Comparison of ENCODE assay signal across 12 cellular contexts in the genomic region with DNA sequence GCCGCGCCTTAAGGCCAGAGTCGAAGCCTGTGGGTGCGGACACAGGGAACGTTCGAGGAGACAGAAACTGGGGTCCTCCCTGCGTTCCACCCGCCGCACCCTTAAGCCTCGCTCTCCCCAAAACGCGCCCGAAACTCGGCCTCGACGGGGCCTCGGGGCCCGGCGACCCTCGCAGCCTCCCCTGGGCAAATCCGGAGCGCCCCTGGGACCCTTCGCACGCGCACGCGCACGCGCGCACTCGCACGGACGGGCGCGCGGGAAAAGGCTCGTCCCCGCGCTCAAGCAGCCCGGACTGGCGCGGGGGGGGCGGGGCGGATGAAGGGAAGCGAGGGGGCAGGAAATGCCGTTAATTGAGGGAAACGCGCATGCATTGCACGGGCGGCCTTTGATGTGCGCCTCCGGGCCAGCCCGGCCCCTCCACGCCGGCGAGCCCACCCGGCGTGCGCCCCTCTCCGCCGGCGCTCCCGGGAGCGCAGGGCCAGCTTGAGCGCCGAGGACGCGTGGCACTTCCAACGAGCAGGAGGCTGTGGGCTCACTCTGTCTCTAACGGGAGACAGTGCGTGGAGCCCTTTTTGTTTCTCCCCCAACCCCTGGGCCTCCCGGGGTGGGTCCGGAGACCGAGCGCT. TPM values are rescaled to one million over a fixed set of nuclear protein-coding genes. Genes with fewer than 3 reads are reported as not detected.
DNase-seq lines count a peak whose midpoint lies in the region; TF ChIP-seq lines count a peak whose summit lies in the region.
"Had no signal": no experiment of that assay in that cellular context is flagged by ENCODE, and none has a peak within 500 bp of the region (broad histone marks: within the 10 kb centered on the region; RNA-seq: fewer than 3 reads in every experiment).

No MANE protein-coding gene starts in this region.

- H3K27ac Mint-ChIP-seq in glutamatergic neuron (ENCODE audit: unreplicated experiment): no peak overlapping the region
- H3K27ac Mint-ChIP-seq: CD4-positive, alpha-beta T cell; memory B cell had no signal

- H3K4me1 ChIP-seq in parathyroid adenoma (no peaks in the 10 kb centered on the region), tibial nerve (peaks cover 0 to 41% (median 5%) of the 10 kb centered on the region in 4 donors), A673 (ENCODE audit: insufficient read depth, low read length, poor library complexity, severe bottlenecking) (no peaks in the 10 kb centered on the region)

- H3K36me3 Mint-ChIP-seq in glutamatergic neuron (ENCODE audit: unreplicated experiment): peaks cover 10% of the 10 kb centered on the region
- H3K36me3 Mint-ChIP-seq: memory B cell had no signal

- H3K27ac ChIP-seq in parathyroid adenoma (no peak overlapping the region), brain microvascular endothelial cell (no peak overlapping the region), tibial nerve (no peak overlapping the region), A673 (ENCODE audit: low read depth, low read length, poor library complexity, severe bottlenecking) (no peak overlapping the region)

- H3K4me3 Mint-ChIP-seq in glutamatergic neuron (ENCODE audit: unreplicated experiment): peak overlapping the region; percentile 77
- H3K4me3 Mint-ChIP-seq: memory B cell had no signal

- H3K36me3 ChIP-seq in parathyroid adenoma (ENCODE audit: control insufficient read depth, insufficient read depth, low read length) (no peaks in the 10 kb centered on the region), brain microvascular endothelial cell (replicated peaks) (no peaks in the 10 kb centered on the region), tibial nerve (no peaks in the 10 kb centered on the region), A673 (ENCODE audit: insufficient read depth, low read length, poor library complexity, severe bottlenecking) (no peaks in the 10 kb centered on the region)

- TF ChIP-seq POLR2A in tibial nerve (IDR thresholded peaks at IDR 0.05): no peak

- H3K27me3 Mint-ChIP-seq in glutamatergic neuron (ENCODE audit: unreplicated experiment): peaks cover 39% of the 10 kb centered on the region

- H3K4me1 Mint-ChIP-seq in glutamatergic neuron (ENCODE audit: low read depth, unreplicated experiment): peaks cover 19% of the 10 kb centered on the region

- CTCF ChIA-PET in A673 (lab: Charles Lee): no interaction called here

- in situ Hi-C loops in brain microvascular endothelial cell (cut with HindIII; ENCODE audit: low pct_ligation_motif_present, low sequenced_read_pairs): no loop called here

- POLR2A ChIA-PET in A673 (lab: Charles Lee; ENCODE audit: low non-redundant PET): no interaction called here

- H3K9me3 ChIP-seq in parathyroid adenoma (ENCODE audit: control insufficient read depth, low read length) (no peaks in the 10 kb centered on the region), tibial nerve (no peaks in the 10 kb centered on the region), A673 (ENCODE audit: low read depth, low read length, poor library complexity, severe bottlenecking) (no peaks in the 10 kb centered on the region)

- TF ChIP-seq EP300 in tibial nerve (IDR thresholded peaks at IDR 0.05): no peak

- H3K27me3 ChIP-seq in parathyroid adenoma (ENCODE audit: control insufficient read depth, insufficient read depth, low read length) (peaks cover 12% of the 10 kb centered on the region), brain microvascular endothelial cell (replicated peaks) (peaks cover 64% of the 10 kb centered on the region), tibial nerve (peaks cover 3 to 82% of the 10 kb centered on the region in 2 donors), A673 (replicated peaks; ENCODE audit: insufficient read depth, low read depth, low read length, poor library complexity) (peaks cover 80% of the 10 kb centered on the region)

- TF ChIP-seq CTCF in LNCaP clone FGC (IDR thresholded peaks at IDR 0.05; ENCODE audit: control insufficient read depth, extremely low read depth, insufficient read depth): no peak
- TF ChIP-seq CTCF in glutamatergic neuron (IDR thresholded peaks at IDR 0.05; ENCODE audit: partially characterized antibody, unreplicated experiment): no peak
- no peak for TF ChIP-seq CTCF in parathyroid adenoma (IDR thresholded peaks at IDR 0.05)
- TF ChIP-seq CTCF in brain microvascular endothelial cell (IDR thresholded peaks at IDR 0.05; ENCODE audit: low read depth, low read length, missing control alignments): no peak
- no peak for TF ChIP-seq CTCF in tibial nerve (IDR thresholded peaks at IDR 0.05)
- TF ChIP-seq CTCF in A673 (conservative IDR thresholded peaks at IDR 0.05; ENCODE audit: low read depth, low read length): no peak

- no peak overlapping the region for H3K9ac ChIP-seq in parathyroid adenoma

- H2AFZ ChIP-seq in parathyroid adenoma: no peak overlapping the region

- WGBS in tibial nerve, 2 donors: 1 to 2% methylated on average over 26 to 49 of the region's 75 CpGs

- BruUV-seq in A673 (replicated peaks; lab: Mats Ljungman, UMichigan): no TSS peak

- no peaks in the 10 kb centered on the region for H3K79me2 ChIP-seq in parathyroid adenoma

- DNase-seq in ELF-1 (ENCODE audit: low read depth, low spot score): peak; percentile 42
- DNase-seq in LNCaP clone FGC (ENCODE audit: low read depth): no peak
- DNase-seq in glutamatergic neuron: no peak
- DNase-seq in brain microvascular endothelial cell: no peak
- DNase-seq in tibial nerve (ENCODE audit: low spot score in 2 of 2): no peak
- no peak for DNase-seq in A673 (ENCODE audit: low spot score)
- DNase-seq: CD4-positive, alpha-beta T cell; effector CD8-positive, alpha-beta T cell; NCI-H1694; stimulated activated CD4-positive, alpha-beta T cell treated with anti-CD3 and anti-CD28 coated beads, Interleukin-4, amount 100 ng/mL, for 24 hours had no signal

- peak overlapping the region; percentile 30; the same call in 1 of the 2 replicates for H3K4me3 ChIP-seq in LNCaP clone FGC (ENCODE audit: low read depth, low read length)
- H3K4me3 ChIP-seq in parathyroid adenoma (ENCODE audit: low read depth, low read length): no peak overlapping the region
- H3K4me3 ChIP-seq in brain microvascular endothelial cell (ENCODE audit: low read depth, low read length): no peak overlapping the region
- peak overlapping the region in 1 of 4 donors; percentile 8 for H3K4me3 ChIP-seq in tibial nerve
- H3K4me3 ChIP-seq in A673 (ENCODE audit: low read depth, low read length, poor library complexity, severe bottlenecking): no peak overlapping the region

- intact Hi-C loops in A673 (cut with micrococcal nuclease; ENCODE audit: unreplicated experiment): no loop called here

- peaks cover 14% of the 10 kb centered on the region for H3K9me3 Mint-ChIP-seq in glutamatergic neuron (ENCODE audit: unreplicated experiment)
- H3K9me3 Mint-ChIP-seq: CD4-positive, alpha-beta T cell had no signal

- H3K4me2 ChIP-seq in parathyroid adenoma (ENCODE audit: low read length): peak overlapping the region; percentile 32

RNA-seq across cellular contexts. Expression of a gene that starts 5.4 kb away (rescaled TPM):
- total RNA-seq in glutamatergic neuron (ENCODE audit: unreplicated experiment) (23.4 TPM), tibial nerve (not detected), A673 (2021) (not detected in 2 replicates)

Comparison
In these comparisons a context has a peak if more than half of its experiments do, and no peak if none do; other contexts are left out.
1. RNA of a gene that starts 5.4 kb away (total RNA-seq): 23.4 TPM in glutamatergic neuron (single experiment); not detected in tibial nerve and not detected in A673; every median in the first group is over 10 times any median in the second.